In the genomic region with DNA sequence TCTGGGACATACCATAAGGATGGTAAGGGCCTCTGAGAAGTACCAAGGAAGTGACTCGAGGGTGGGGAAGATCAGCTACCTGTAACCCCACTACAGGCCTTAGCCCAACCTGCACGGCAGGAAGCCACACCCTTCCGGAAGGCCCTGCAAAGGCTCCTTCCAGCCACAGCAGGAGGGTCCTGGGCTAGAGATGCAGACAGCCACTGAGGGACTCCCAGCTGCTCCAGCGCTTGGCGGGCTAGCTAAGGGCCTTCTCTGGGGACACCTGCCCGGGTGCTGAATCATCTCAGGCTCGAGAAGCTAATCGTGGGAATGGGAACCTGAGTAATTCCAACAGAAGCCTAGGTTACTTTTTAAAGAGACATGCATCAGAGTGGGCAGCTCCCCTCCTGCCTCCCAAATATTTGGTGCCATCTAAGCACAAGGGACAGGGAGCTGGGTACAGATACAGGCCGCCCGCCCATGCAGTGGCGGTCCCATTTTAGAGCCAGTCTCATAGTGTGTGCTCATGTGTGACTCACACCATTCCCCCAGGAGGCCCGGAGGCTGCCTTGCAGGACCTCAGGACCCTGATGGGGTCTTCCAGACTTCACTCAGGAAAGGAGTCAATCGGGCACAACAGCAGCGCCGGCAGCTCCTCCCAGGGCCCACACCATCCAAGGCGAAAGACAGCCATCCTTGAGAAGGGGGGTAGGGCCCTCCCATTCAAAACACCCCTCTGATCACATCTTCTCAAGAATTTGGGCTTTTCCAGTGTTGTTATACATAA, we compare ENCODE assay signal across 2 cellular contexts.
TF ChIP-seq lines count a peak whose summit lies in the region.

No MANE protein-coding gene starts in this region.

TF ChIP-seq in liver, 16 proteins besides CTCF, POLR2A, EP300 and RAD21 (continued from another document):
- TF ChIP-seq, protein P1, sequence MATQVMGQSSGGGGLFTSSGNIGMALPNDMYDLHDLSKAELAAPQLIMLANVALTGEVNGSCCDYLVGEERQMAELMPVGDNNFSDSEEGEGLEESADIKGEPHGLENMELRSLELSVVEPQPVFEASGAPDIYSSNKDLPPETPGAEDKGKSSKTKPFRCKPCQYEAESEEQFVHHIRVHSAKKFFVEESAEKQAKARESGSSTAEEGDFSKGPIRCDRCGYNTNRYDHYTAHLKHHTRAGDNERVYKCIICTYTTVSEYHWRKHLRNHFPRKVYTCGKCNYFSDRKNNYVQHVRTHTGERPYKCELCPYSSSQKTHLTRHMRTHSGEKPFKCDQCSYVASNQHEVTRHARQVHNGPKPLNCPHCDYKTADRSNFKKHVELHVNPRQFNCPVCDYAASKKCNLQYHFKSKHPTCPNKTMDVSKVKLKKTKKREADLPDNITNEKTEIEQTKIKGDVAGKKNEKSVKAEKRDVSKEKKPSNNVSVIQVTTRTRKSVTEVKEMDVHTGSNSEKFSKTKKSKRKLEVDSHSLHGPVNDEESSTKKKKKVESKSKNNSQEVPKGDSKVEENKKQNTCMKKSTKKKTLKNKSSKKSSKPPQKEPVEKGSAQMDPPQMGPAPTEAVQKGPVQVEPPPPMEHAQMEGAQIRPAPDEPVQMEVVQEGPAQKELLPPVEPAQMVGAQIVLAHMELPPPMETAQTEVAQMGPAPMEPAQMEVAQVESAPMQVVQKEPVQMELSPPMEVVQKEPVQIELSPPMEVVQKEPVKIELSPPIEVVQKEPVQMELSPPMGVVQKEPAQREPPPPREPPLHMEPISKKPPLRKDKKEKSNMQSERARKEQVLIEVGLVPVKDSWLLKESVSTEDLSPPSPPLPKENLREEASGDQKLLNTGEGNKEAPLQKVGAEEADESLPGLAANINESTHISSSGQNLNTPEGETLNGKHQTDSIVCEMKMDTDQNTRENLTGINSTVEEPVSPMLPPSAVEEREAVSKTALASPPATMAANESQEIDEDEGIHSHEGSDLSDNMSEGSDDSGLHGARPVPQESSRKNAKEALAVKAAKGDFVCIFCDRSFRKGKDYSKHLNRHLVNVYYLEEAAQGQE (IDR thresholded peaks at IDR 0.05), result no peak
- TF ChIP-seq, protein P2, sequence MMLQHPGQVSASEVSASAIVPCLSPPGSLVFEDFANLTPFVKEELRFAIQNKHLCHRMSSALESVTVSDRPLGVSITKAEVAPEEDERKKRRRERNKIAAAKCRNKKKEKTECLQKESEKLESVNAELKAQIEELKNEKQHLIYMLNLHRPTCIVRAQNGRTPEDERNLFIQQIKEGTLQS (IDR thresholded peaks at IDR 0.05), result no peak
- TF ChIP-seq GABPA (IDR thresholded peaks at IDR 0.05 in 1 of 2, conservative IDR thresholded peaks at IDR 0.05 in 1 of 2) (no peak), SP1 (IDR thresholded peaks at IDR 0.05) (no peak), YY1 (IDR thresholded peaks at IDR 0.05) (no peak), JUND (IDR thresholded peaks at IDR 0.05) (no peak), FOXA1 (IDR thresholded peaks at IDR 0.05) (no peak), RXRA (IDR thresholded peaks at IDR 0.05) (no peak), FOXA2 (IDR thresholded peaks at IDR 0.05) (no peak), EGR1 (IDR thresholded peaks at IDR 0.05; ENCODE audit: low read depth in 2 of 2) (no peak)
- TF ChIP-seq, protein P3, sequence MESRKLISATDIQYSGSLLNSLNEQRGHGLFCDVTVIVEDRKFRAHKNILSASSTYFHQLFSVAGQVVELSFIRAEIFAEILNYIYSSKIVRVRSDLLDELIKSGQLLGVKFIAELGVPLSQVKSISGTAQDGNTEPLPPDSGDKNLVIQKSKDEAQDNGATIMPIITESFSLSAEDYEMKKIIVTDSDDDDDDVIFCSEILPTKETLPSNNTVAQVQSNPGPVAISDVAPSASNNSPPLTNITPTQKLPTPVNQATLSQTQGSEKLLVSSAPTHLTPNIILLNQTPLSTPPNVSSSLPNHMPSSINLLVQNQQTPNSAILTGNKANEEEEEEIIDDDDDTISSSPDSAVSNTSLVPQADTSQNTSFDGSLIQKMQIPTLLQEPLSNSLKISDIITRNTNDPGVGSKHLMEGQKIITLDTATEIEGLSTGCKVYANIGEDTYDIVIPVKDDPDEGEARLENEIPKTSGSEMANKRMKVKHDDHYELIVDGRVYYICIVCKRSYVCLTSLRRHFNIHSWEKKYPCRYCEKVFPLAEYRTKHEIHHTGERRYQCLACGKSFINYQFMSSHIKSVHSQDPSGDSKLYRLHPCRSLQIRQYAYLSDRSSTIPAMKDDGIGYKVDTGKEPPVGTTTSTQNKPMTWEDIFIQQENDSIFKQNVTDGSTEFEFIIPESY (IDR thresholded peaks at IDR 0.05), result no peak

TF ChIP-seq in HepG2, 621 proteins besides CTCF, POLR2A, EP300 and RAD21 (continued from another document):
- TF ChIP-seq, protein P1 (IDR thresholded peaks at IDR 0.05; ENCODE audit: borderline replicate concordance in 1 of 2, low read depth in 1 of 2, low read length in 2 of 2), result no peak
- TF ChIP-seq GTF3A (CRISPR knock-in tag; conservative IDR thresholded peaks at IDR 0.05), result no peak
- TF ChIP-seq MAFK (conservative IDR thresholded peaks at IDR 0.05 in 1 of 2, IDR thresholded peaks at IDR 0.05 in 1 of 2; ENCODE audit: low read length in 2 of 2), result no peak
- TF ChIP-seq NFIC (IDR thresholded peaks at IDR 0.05; ENCODE audit: low read length), result no peak
